Comparison of ENCODE assay signal across 11 cellular contexts in the genomic region with DNA sequence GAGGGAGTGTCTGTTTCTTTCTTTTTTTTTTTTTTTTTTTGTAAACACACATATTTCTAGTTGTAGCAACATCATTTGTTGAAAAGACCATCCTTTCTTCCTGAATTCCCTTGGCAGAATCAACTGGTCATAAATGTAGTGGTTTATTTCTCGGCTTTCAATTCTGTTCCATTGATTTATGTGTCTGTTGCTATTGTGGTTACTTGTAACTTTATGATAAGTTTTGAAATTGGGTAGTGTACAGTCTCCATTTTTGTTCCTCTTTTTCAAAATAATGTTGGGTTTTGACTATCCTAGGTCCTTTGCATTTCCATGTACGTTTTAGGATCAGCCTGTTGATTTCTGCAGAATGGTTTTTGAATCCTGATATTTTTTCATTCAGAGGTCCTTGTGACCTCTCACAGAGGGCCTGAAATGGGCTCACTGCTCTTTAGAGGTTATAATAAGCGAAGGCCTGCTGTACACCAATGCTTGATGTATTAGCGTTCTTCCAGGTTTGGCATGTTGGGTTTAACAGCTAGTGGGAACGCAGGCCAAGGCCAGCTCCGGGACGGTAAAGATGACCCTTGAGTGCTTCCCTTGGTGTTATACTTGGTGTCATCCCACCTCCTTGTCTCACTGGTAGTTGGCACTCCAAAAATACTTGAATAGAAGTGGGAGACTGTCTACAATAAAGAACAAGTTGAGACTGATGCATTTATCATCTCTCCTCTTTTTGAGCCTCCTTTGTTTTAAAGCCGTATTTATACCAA. TPM values are rescaled to one million over a fixed set of nuclear protein-coding genes. Genes with fewer than 3 reads are reported as not detected.
DNase-seq lines count a peak whose midpoint lies in the region; ATAC-seq, FAIRE-seq and TF ChIP-seq lines count a peak whose summit lies in the region.
"Had no signal": no experiment of that assay in that cellular context is flagged by ENCODE, and none has a peak within 500 bp of the region (broad histone marks: within the 10 kb centered on the region; RNA-seq: fewer than 3 reads in every experiment).

No MANE protein-coding gene starts in this region.

- H3K4me1 ChIP-seq in BLaER1 (peaks cover 56% of the 10 kb centered on the region), right atrium auricular region (peaks cover 0 to 40% of the 10 kb centered on the region in 2 donors), upper lobe of right lung (peaks cover 35% of the 10 kb centered on the region)

- H4K20me1 ChIP-seq in BLaER1: peaks cover 100% of the 10 kb centered on the region

- ATAC-seq in GM21423 (IDR thresholded peaks at IDR 0.05; ENCODE audit: unreplicated experiment) (peak; percentile 14), GM21737 (IDR thresholded peaks at IDR 0.05; ENCODE audit: unreplicated experiment) (no peak), upper lobe of right lung (no peak)
- ATAC-seq: HepG2 had no signal

- H3K36me3 ChIP-seq in BLaER1 (peaks cover 54% of the 10 kb centered on the region), right atrium auricular region (no peaks in the 10 kb centered on the region), upper lobe of right lung (no peaks in the 10 kb centered on the region)

- no peak overlapping the region for H3K4me3 ChIP-seq in BLaER1
- no peak overlapping the region for H3K4me3 ChIP-seq in right atrium auricular region
- H3K4me3 ChIP-seq in upper lobe of right lung: no peak overlapping the region

- H3K9ac ChIP-seq in BLaER1: peak overlapping the region; percentile 46; the same call in 1 of the 2 replicates

- no peak for TF ChIP-seq CTCF in right atrium auricular region (IDR thresholded peaks at IDR 0.05)
- TF ChIP-seq CTCF in upper lobe of right lung (IDR thresholded peaks at IDR 0.05): no peak

- intact Hi-C loops in upper lobe of right lung (cut with DNase I): no loop called here

- no peaks in the 10 kb centered on the region for H3K27me3 ChIP-seq in BLaER1
- no peaks in the 10 kb centered on the region for H3K27me3 ChIP-seq in right atrium auricular region
- H3K27me3 ChIP-seq in upper lobe of right lung: no peaks in the 10 kb centered on the region

- no peak for FAIRE-seq in frontal cortex (lab: Jason Lieb, UNC)
- FAIRE-seq: HepG2 had no signal

- DNase-seq in NOMO-1 (lab: John Stamatoyannopoulos, UW; ENCODE audit: unreplicated experiment in 2 of 2): peak; percentile 66 to 94
- DNase-seq in right atrium auricular region (ENCODE audit: low spot score): peak; percentile 40
- no peak for DNase-seq in activated CD4-positive, CD25-positive, alpha-beta regulatory T cell (lab: John Stamatoyannopoulos, UW)
- DNase-seq in frontal cortex (ENCODE audit: low spot score in 2 of 2): no peak
- no peak for DNase-seq in upper lobe of right lung
- DNase-seq: activated naive CD4-positive, alpha-beta T cell; NCI-H526 had no signal

- H3K9me3 ChIP-seq in BLaER1: peaks cover 52% of the 10 kb centered on the region
- H3K9me3 ChIP-seq in right atrium auricular region: peaks cover 0 to 10% of the 10 kb centered on the region in 2 donors
- H3K9me3 ChIP-seq in upper lobe of right lung: peaks cover 5% of the 10 kb centered on the region

- peak overlapping the region; percentile 19 for H3K27ac ChIP-seq in BLaER1
- peak overlapping the region; percentile 50 to 77 for H3K27ac ChIP-seq in right atrium auricular region
- H3K27ac ChIP-seq in upper lobe of right lung: no peak overlapping the region

- peak overlapping the region; percentile 73 for H3K4me2 ChIP-seq in BLaER1

RNA-seq across cellular contexts. Expression of gene ZNRF1, which starts 43.8 kb away (rescaled TPM):
- total RNA-seq in right atrium auricular region (10 to 100 TPM; 15.3 to 19.8 TPM), frontal cortex (19.2 TPM), upper lobe of right lung (21.3 TPM)

RNA-seq across cellular contexts. Expression of gene WDR59, which starts 57.7 kb away (rescaled TPM):
- total RNA-seq in right atrium auricular region (10 to 100 TPM; 12.5 to 18.0 TPM), frontal cortex (19.6 TPM), upper lobe of right lung (51.6 TPM)

Comparison
In these comparisons a context has a peak if more than half of its experiments do, and no peak if none do; other contexts are left out.
1. DNase-seq: peak in NOMO-1 (2 of 2) and right atrium auricular region (single experiment); none in activated CD4-positive, CD25-positive, alpha-beta regulatory T cell (0 of 4), frontal cortex (0 of 2) and upper lobe of right lung (single experiment).